In the genomic region with DNA sequence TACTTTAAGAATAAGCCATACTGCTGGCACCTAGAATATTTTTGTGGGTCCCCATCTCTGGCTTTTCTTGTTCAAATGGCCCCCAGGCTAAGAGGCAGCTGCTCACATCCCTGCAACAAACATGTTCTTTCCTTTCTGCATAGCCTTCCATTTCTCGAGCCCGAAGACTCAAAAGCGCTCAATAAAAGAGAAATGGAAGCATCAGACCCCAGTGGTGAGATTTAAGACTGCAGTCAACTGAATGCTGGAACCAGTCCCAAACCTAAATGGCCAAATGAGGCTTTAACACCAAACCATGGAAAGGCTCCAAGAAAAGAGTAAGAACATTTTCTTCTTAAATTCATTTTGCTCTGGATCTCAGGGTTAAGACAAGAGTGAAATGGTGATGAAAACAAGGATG, we compare ENCODE assay signal across 9 cellular contexts.
DNase-seq lines count a peak whose midpoint lies in the region; ATAC-seq, FAIRE-seq and TF ChIP-seq lines count a peak whose summit lies in the region.
"Had no signal": no experiment of that assay in that cellular context is flagged by ENCODE, and none has a peak within 500 bp of the region (broad histone marks: within the 10 kb centered on the region; RNA-seq: fewer than 3 reads in every experiment).

No MANE protein-coding gene starts in this region.

- H3K36me3 ChIP-seq in heart right ventricle: peaks cover 0 to 7% (median 0%) of the 10 kb centered on the region in 9 donors
- H3K36me3 ChIP-seq in Panc1 (ENCODE audit: control insufficient read depth, insufficient read depth, low read length): no peaks in the 10 kb centered on the region

- 68 to 78% methylated on average over 3 of the region's 3 CpGs for WGBS in heart right ventricle, 2 donors

- peaks cover 0 to 65% (median 53%) of the 10 kb centered on the region in 9 donors for H3K4me1 ChIP-seq in heart right ventricle
- H3K4me1 ChIP-seq in Panc1 (ENCODE audit: control insufficient read depth, insufficient read depth, low read length): no peaks in the 10 kb centered on the region

- DNase-seq in heart right ventricle (no peak), left ventricle myocardium superior (no peak), Panc1 (ENCODE audit: low read depth, low spot score) (no peak), fibroblast of villous mesenchyme (ENCODE audit: low read depth) (no peak), urothelium cell line (ENCODE audit: low spot score) (peak; percentile 6), OCI-M2 (lab: John Stamatoyannopoulos, UW; ENCODE audit: unreplicated experiment) (no peak), glomerular visceral epithelial cell (ENCODE audit: extremely low spot score) (no peak)
- DNase-seq: activated B cell treated with CpG ODN at 0.5 μM for 24 hours had no signal

- no TSS peak for BruUV-seq in Panc1 (replicated peaks; lab: Mats Ljungman, UMichigan)

- H3K27me3 ChIP-seq in heart right ventricle (no peaks in the 10 kb centered on the region), Panc1 (ENCODE audit: control insufficient read depth, insufficient read depth, low read length) (peaks cover 21% of the 10 kb centered on the region)

- in situ Hi-C loops in Panc1 (cut with HindIII; ENCODE audit: low pct_unique_long_range_greater_than_20kb, low sequenced_read_pairs): no loop called here

- TF ChIP-seq CTCF in heart right ventricle (IDR thresholded peaks at IDR 0.05) (peak in 8 of 9 donors; percentile 15 to 48 (median 39)), Panc1 (IDR thresholded peaks at IDR 0.05) (peak; percentile 44), fibroblast of villous mesenchyme (IDR thresholded peaks at IDR 0.05; ENCODE audit: insufficient read depth, low read depth, low read length) (peak; percentile 45)

- no peak for FAIRE-seq in urothelium cell line (lab: Jason Lieb, UNC)

- intact Hi-C loops in heart right ventricle (cut with DNase I): loop anchor here in 2 of 10 donors (5.0 kb wide), 1 partner anchor 145 kb away; the partner anchor contains the start of gene FYN (in 2 of the 2)
- intact Hi-C loops in left ventricle myocardium superior (cut with micrococcal nuclease): loop anchor here (10.0 kb wide), 1 partner anchor 47 kb away; no protein-coding TSS in a partner anchor
- intact Hi-C loops in Panc1 (cut with micrococcal nuclease; ENCODE audit: unreplicated experiment): no loop called here

- CTCF ChIA-PET in Panc1 (lab: Charles Lee): no interaction called here

- H3K27ac ChIP-seq in heart right ventricle (no peak overlapping the region), Panc1 (ENCODE audit: low read length) (no peak overlapping the region)

- peaks cover 0 to 10% (median 6%) of the 10 kb centered on the region in 11 donors for H3K9me3 ChIP-seq in heart right ventricle
- no peaks in the 10 kb centered on the region for H3K9me3 ChIP-seq in Panc1 (ENCODE audit: control insufficient read depth, insufficient read depth, low read depth, low read length)

- H3K4me3 ChIP-seq in heart right ventricle: no peak overlapping the region
- no peak overlapping the region for H3K4me3 ChIP-seq in Panc1 (ENCODE audit: low read depth in 2 of 2, low read length in 2 of 2)
- H3K4me3 ChIP-seq in fibroblast of villous mesenchyme (ENCODE audit: low read depth, low read length): no peak overlapping the region

- ATAC-seq in heart right ventricle (no peak), left ventricle myocardium superior (no peak), Panc1 (no peak), HG03571 (IDR thresholded peaks at IDR 0.05; ENCODE audit: unreplicated experiment) (no peak)

- POLR2A ChIA-PET in Panc1 (lab: Charles Lee): no interaction called here
